Comparison of ENCODE assay signal across 10 cellular contexts in the genomic region with DNA sequence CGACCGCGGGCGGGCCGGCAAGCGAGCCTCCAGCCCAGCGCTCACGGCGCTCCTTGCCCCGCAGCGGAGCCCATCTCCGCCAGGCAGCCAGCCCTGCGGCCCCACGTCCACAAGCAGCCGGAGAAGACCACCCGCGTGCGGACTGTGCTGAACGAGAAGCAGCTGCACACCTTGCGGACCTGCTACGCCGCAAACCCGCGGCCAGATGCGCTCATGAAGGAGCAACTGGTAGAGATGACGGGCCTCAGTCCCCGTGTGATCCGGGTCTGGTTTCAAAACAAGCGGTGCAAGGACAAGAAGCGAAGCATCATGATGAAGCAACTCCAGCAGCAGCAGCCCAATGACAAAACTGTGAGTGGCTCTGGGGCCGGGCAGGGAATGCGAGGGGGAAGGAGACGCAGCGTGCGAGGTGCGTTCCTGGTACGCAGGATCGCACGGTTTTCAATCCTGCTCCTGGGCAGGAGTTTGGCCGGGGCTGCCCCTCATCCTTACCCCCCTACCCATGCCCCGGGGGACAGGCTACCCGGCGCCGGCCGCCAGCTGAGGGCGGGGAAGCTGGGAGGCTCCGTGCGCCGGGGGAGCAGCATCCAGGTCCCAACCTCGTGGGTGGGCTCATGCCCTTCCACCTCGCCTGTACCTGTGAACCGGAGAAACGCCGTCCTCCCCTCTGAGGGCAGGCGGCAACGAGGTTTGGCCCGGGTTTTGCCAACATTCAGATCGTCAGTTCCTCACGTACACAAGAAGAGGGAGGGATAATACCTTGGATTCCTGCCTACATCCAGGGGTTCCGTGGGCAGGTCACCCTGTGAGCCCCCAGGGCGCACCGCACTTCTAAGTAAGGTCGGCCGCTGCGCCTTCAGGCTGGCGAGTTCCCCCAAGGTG. TPM values are rescaled to one million over a fixed set of nuclear protein-coding genes. Genes with fewer than 3 reads are reported as not detected.
DNase-seq lines count a peak whose midpoint lies in the region; ATAC-seq and TF ChIP-seq lines count a peak whose summit lies in the region.
"Had no signal": no experiment of that assay in that cellular context is flagged by ENCODE, and none has a peak within 500 bp of the region (broad histone marks: within the 10 kb centered on the region; RNA-seq: fewer than 3 reads in every experiment).

No MANE protein-coding gene starts in this region.

- peaks cover 98% of the 10 kb centered on the region for H3K27me3 ChIP-seq in H7 (ENCODE audit: control insufficient read depth, insufficient read depth, low read length)
- no peaks in the 10 kb centered on the region for H3K27me3 ChIP-seq in RWPE2 (ENCODE audit: insufficient read depth, poor library complexity, severe bottlenecking)

- no peak for TF ChIP-seq CTCF in RWPE2 (IDR thresholded peaks at IDR 0.05; ENCODE audit: poor library complexity, severe bottlenecking)
- no peak for TF ChIP-seq CTCF in retinal pigment epithelial cell (conservative IDR thresholded peaks at IDR 0.05; ENCODE audit: low read depth, low read length)

- peak overlapping the region; percentile 73 for H3K27ac ChIP-seq in RWPE2 (ENCODE audit: poor library complexity, severe bottlenecking)
- H3K27ac ChIP-seq: skin epidermis had no signal

- peak; percentile 75 for DNase-seq in H7
- DNase-seq in RWPE2 (ENCODE audit: low spot score), result peak; percentile 67
- no peak for DNase-seq in retinal pigment epithelial cell (ENCODE audit: low read depth)
- no peak for DNase-seq in ACHN

- ATAC-seq in RWPE2 (ENCODE audit: low read depth), result peak; percentile 4
- ATAC-seq in HG03520 (IDR thresholded peaks at IDR 0.05; ENCODE audit: unreplicated experiment), result no peak
- no peak for ATAC-seq in GM21723 (IDR thresholded peaks at IDR 0.05; ENCODE audit: unreplicated experiment)
- no peak for ATAC-seq in GM19395 (IDR thresholded peaks at IDR 0.05; ENCODE audit: unreplicated experiment)

- peak overlapping the region; percentile 34 for H3K4me3 ChIP-seq in H7 (ENCODE audit: insufficient read depth, low read depth, low read length)
- peak overlapping the region; percentile 26 for H3K4me3 ChIP-seq in RWPE2 (ENCODE audit: severe bottlenecking)
- H3K4me3 ChIP-seq in iPS-11a (ENCODE audit: low read depth, low read length), result peak overlapping the region; percentile 31
- peak overlapping the region; percentile 41 for H3K4me3 ChIP-seq in retinal pigment epithelial cell (ENCODE audit: low read length)

- no peaks in the 10 kb centered on the region for H3K9me3 ChIP-seq in RWPE2 (ENCODE audit: severe bottlenecking)

- in situ Hi-C loops in ACHN (cut with HindIII; ENCODE audit: low pct_ligation_motif_present, low pct_unique_long_range_greater_than_20kb, low sequenced_read_pairs), result no loop called here

- H3K4me1 ChIP-seq in RWPE2 (ENCODE audit: insufficient read depth, poor library complexity, severe bottlenecking), result peaks cover 18% of the 10 kb centered on the region

- H3K36me3 ChIP-seq in H7 (replicated peaks; ENCODE audit: control insufficient read depth, insufficient read depth, low read length) (no peaks in the 10 kb centered on the region), RWPE2 (ENCODE audit: low read depth) (peaks cover 23% of the 10 kb centered on the region)

RNA-seq across cellular contexts. Expression of a gene that starts 6.6 kb away (rescaled TPM):
- 0.07 and 0.10 TPM in 2 replicates for total RNA-seq in H7 (2014; rRNA removed; shearing (Covaris generic))
- total RNA-seq: activated T-helper 1 cell treated with anti-CD3 and anti-CD28 coated beads, Interleukin-12 subunit alpha, Interleukin-12 subunit beta, Interleukin-2, Interleukin-4 antibody, amounts not matched to agents 30 ng/mL and 10 ng/mL and 1 ng/mL, durations not matched to agents 14 hours and 24 hours and 36 hours had no signal

Comparison
In these comparisons a context has a peak if more than half of its experiments do, and no peak if none do; other contexts are left out.
1. DNase-seq: peak in H7 (single experiment) and RWPE2 (single experiment); none in retinal pigment epithelial cell (single experiment) and ACHN (single experiment).
2. Peak in every context shown above with its lines, with median percentiles within 50 percentile points of each other: H3K4me3 ChIP-seq.